22 cellular contexts compared by ENCODE assay signal in the genomic region with DNA sequence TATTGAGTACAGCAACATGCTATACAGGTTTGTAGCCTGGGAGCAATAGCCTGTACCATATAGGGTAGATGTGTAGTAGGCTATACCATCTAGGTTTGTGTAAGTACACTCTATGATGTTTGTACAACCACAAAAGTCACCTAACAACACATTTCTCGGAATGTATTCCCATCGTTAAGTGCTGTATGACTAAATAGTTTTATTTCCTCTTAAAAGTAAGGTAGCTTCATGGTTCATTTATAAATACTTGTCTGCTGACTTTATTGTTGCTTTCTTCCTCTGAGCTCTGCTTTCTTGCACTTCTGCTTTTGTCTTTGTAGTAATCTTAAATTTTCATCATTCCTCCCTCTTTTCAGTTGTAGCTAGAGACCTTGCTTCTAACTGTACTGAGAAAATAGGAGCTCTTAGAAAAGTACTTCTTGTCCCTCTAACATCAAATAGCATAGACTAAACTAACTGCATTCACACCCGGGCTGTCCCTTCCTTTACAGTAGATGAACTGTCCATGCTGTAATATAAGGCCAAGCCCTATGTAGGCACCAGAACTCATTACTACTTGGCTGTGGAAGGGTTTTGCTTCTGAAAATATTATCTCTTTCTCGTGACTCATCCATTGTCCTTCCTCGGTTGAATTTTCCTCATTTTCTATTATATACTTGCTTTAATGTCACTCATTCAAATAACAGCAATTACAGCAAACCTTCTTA. TPM values are rescaled to one million over a fixed set of nuclear protein-coding genes. Genes with fewer than 3 reads are reported as not detected.
DNase-seq lines count a peak whose midpoint lies in the region; ATAC-seq, FAIRE-seq and TF ChIP-seq lines count a peak whose summit lies in the region.
"Had no signal": no experiment of that assay in that cellular context is flagged by ENCODE, and none has a peak within 500 bp of the region (broad histone marks: within the 10 kb centered on the region; RNA-seq: fewer than 3 reads in every experiment).

No MANE protein-coding gene starts in this region.

- H3K9me3 Mint-ChIP-seq in activated T-cell treated with anti-CD3 and anti-CD28 coated beads, Interleukin-2, amount 50 U/mL, for 72 hours = peaks cover 0 to 2% of the 10 kb centered on the region in 2 donors
- H3K9me3 Mint-ChIP-seq in activated T-cell treated with anti-CD3 and anti-CD28 coated beads, Interleukin-2, amount 50 U/mL, for 4 hours = peaks cover 4% of the 10 kb centered on the region
- peaks cover 0 to 5% of the 10 kb centered on the region in 2 donors for H3K9me3 Mint-ChIP-seq in stimulated activated naive B cell treated with anti-CD40 and anti-IgM and Interleukin-4, amounts not matched to agents 10 μg/mL and 1 μg/mL and 100 μg/mL, for 72 hours
- H3K9me3 Mint-ChIP-seq in activated CD8-positive, alpha-beta T cell treated with anti-CD3 and anti-CD28 coated beads for 36 hours = no peaks in the 10 kb centered on the region

- DNase-seq in activated T-cell treated with anti-CD3 and anti-CD28 coated beads, Interleukin-2, amount 50 U/mL, for 72 hours = no peak
- no peak for DNase-seq in activated T-cell treated with anti-CD3 and anti-CD28 coated beads, Interleukin-2, amount 50 U/mL, for 4 hours
- DNase-seq in PC-3 = peak; percentile 36
- DNase-seq in stimulated activated naive B cell treated with anti-CD40 and anti-IgM and Interleukin-4, amounts not matched to agents 10 μg/mL and 1 μg/mL and 100 μg/mL, for 72 hours = no peak
- DNase-seq in activated CD8-positive, alpha-beta T cell treated with anti-CD3 and anti-CD28 coated beads for 36 hours = no peak
- DNase-seq in RCC 7860 (ENCODE audit: low spot score) = no peak
- DNase-seq in left ventricle myocardium inferior = no peak
- DNase-seq: C1 segment of cervical spinal cord, DND-41, GDM1, GOT3, NCI-H1092, NCI-H1694, NCI-H345, NCI-H69, PC-9 had no signal

- intact Hi-C loops in PC-3 (cut with micrococcal nuclease) = loop anchor here (1.0 kb wide), 1 partner anchor 93 kb away; no protein-coding TSS in a partner anchor
- intact Hi-C loops in activated CD8-positive, alpha-beta T cell treated with anti-CD3 and anti-CD28 coated beads for 36 hours (cut with micrococcal nuclease) = no loop called here
- intact Hi-C loops in left ventricle myocardium inferior (cut with micrococcal nuclease) = no loop called here

- H3K36me3 ChIP-seq in PC-3 (ENCODE audit: low read depth, low read length) (no peaks in the 10 kb centered on the region), left ventricle myocardium inferior (no peaks in the 10 kb centered on the region)
- H3K36me3 ChIP-seq: SJSA1 had no signal

- H3K27me3 Mint-ChIP-seq in activated T-cell treated with anti-CD3 and anti-CD28 coated beads, Interleukin-2, amount 50 U/mL, for 72 hours (ENCODE audit: low read depth) = no peaks in the 10 kb centered on the region
- H3K27me3 Mint-ChIP-seq in activated T-cell treated with anti-CD3 and anti-CD28 coated beads, Interleukin-2, amount 50 U/mL, for 4 hours (ENCODE audit: low read depth) = no peaks in the 10 kb centered on the region
- H3K27me3 Mint-ChIP-seq in stimulated activated naive B cell treated with anti-CD40 and anti-IgM and Interleukin-4, amounts not matched to agents 10 μg/mL and 1 μg/mL and 100 μg/mL, for 72 hours = no peaks in the 10 kb centered on the region
- no peaks in the 10 kb centered on the region for H3K27me3 Mint-ChIP-seq in activated CD8-positive, alpha-beta T cell treated with anti-CD3 and anti-CD28 coated beads for 36 hours

- H3K27ac ChIP-seq in PC-3 (ENCODE audit: low read length) (no peak overlapping the region), left ventricle myocardium inferior (replicated peaks) (no peak overlapping the region)
- H3K27ac ChIP-seq: KMS-11, PC-9, SJSA1 had no signal

- H3K4me3 ChIP-seq in PC-3 (ENCODE audit: low read length) = no peak overlapping the region
- no peak overlapping the region for H3K4me3 ChIP-seq in left ventricle myocardium inferior
- H3K4me3 ChIP-seq: PC-9, SJSA1 had no signal

- CTCF ChIA-PET in PC-3 (lab: Charles Lee) = interaction anchor here (0.5 to 0.6 kb wide), 2 partner anchors 65 to 93 kb away, joined by 3 to 8 read pairs; no protein-coding TSS in a partner anchor
- CTCF ChIA-PET in activated CD8-positive, alpha-beta T cell treated with anti-CD3 and anti-CD28 coated beads for 36 hours (lab: Charles Lee) = no interaction called here

- 0 out of 2 replicates have a peak, but pooled peaks cover 4% of the 10 kb centered on the region for H3K4me1 ChIP-seq in PC-3 (ENCODE audit: insufficient read depth, low read length)
- H3K4me1 ChIP-seq in left ventricle myocardium inferior = peaks cover 22% of the 10 kb centered on the region

- no peak overlapping the region for H2AFZ ChIP-seq in PC-3 (ENCODE audit: low read length)
- H2AFZ ChIP-seq: PC-9 had no signal

- H3K36me3 Mint-ChIP-seq in activated T-cell treated with anti-CD3 and anti-CD28 coated beads, Interleukin-2, amount 50 U/mL, for 72 hours (ENCODE audit: insufficient read depth in 2 of 2) = no peaks in the 10 kb centered on the region
- H3K36me3 Mint-ChIP-seq in activated T-cell treated with anti-CD3 and anti-CD28 coated beads, Interleukin-2, amount 50 U/mL, for 4 hours (ENCODE audit: insufficient read depth) = no peaks in the 10 kb centered on the region
- H3K36me3 Mint-ChIP-seq in stimulated activated naive B cell treated with anti-CD40 and anti-IgM and Interleukin-4, amounts not matched to agents 10 μg/mL and 1 μg/mL and 100 μg/mL, for 72 hours = no peaks in the 10 kb centered on the region
- no peaks in the 10 kb centered on the region for H3K36me3 Mint-ChIP-seq in activated CD8-positive, alpha-beta T cell treated with anti-CD3 and anti-CD28 coated beads for 36 hours (ENCODE audit: low read depth)

- TF ChIP-seq CTCF in PC-3 (conservative IDR thresholded peaks at IDR 0.05; ENCODE audit: low read depth, low read length) (no peak), left ventricle myocardium inferior (IDR thresholded peaks at IDR 0.05; ENCODE audit: borderline replicate concordance) (no peak)
- no peak for TF ChIP-seq CTCF in activated CD8-positive, alpha-beta T cell treated with anti-CD3 and anti-CD28 coated beads for 36 hours (IDR thresholded peaks at IDR 0.05)

- H3K9me3 ChIP-seq in PC-3 (ENCODE audit: low read length) = no peaks in the 10 kb centered on the region
- no peaks in the 10 kb centered on the region for H3K9me3 ChIP-seq in left ventricle myocardium inferior (replicated peaks)
- H3K9me3 ChIP-seq: SJSA1 had no signal

- POLR2A ChIA-PET in PC-3 (lab: Charles Lee; ENCODE audit: unreplicated experiment) = interaction anchor here (0.6 kb wide), 1 partner anchor 74 kb away, joined by 3 read pairs; no protein-coding TSS in a partner anchor
- POLR2A ChIA-PET in activated CD8-positive, alpha-beta T cell treated with anti-CD3 and anti-CD28 coated beads for 36 hours (lab: Charles Lee) = no interaction called here

- no peaks in the 10 kb centered on the region for H3K4me1 Mint-ChIP-seq in activated T-cell treated with anti-CD3 and anti-CD28 coated beads, Interleukin-2, amount 50 U/mL, for 72 hours (ENCODE audit: low read depth)
- no peaks in the 10 kb centered on the region for H3K4me1 Mint-ChIP-seq in activated T-cell treated with anti-CD3 and anti-CD28 coated beads, Interleukin-2, amount 50 U/mL, for 4 hours (ENCODE audit: low read depth)
- H3K4me1 Mint-ChIP-seq in stimulated activated naive B cell treated with anti-CD40 and anti-IgM and Interleukin-4, amounts not matched to agents 10 μg/mL and 1 μg/mL and 100 μg/mL, for 72 hours = peaks cover 14 to 64% of the 10 kb centered on the region in 2 donors
- H3K4me1 Mint-ChIP-seq in activated CD8-positive, alpha-beta T cell treated with anti-CD3 and anti-CD28 coated beads for 36 hours (ENCODE audit: low read depth) = no peaks in the 10 kb centered on the region

- no TSS peak for BruUV-seq in PC-3 (replicated peaks; lab: Mats Ljungman, UMichigan)

- H3K27ac Mint-ChIP-seq in activated T-cell treated with anti-CD3 and anti-CD28 coated beads, Interleukin-2, amount 50 U/mL, for 72 hours = peak overlapping the region; percentile 21
- H3K27ac Mint-ChIP-seq in stimulated activated naive B cell treated with anti-CD40 and anti-IgM and Interleukin-4, amounts not matched to agents 10 μg/mL and 1 μg/mL and 100 μg/mL, for 72 hours = peak overlapping the region; percentile 16
- no peak overlapping the region for H3K27ac Mint-ChIP-seq in activated CD8-positive, alpha-beta T cell treated with anti-CD3 and anti-CD28 coated beads for 36 hours

- no peak overlapping the region for H3K4me3 Mint-ChIP-seq in activated T-cell treated with anti-CD3 and anti-CD28 coated beads, Interleukin-2, amount 50 U/mL, for 72 hours
- H3K4me3 Mint-ChIP-seq in activated T-cell treated with anti-CD3 and anti-CD28 coated beads, Interleukin-2, amount 50 U/mL, for 4 hours = no peak overlapping the region
- H3K4me3 Mint-ChIP-seq in stimulated activated naive B cell treated with anti-CD40 and anti-IgM and Interleukin-4, amounts not matched to agents 10 μg/mL and 1 μg/mL and 100 μg/mL, for 72 hours = no peak overlapping the region
- H3K4me3 Mint-ChIP-seq in activated CD8-positive, alpha-beta T cell treated with anti-CD3 and anti-CD28 coated beads for 36 hours = no peak overlapping the region

- FAIRE-seq in RCC 7860 (lab: Jason Lieb, UNC) = no peak
- FAIRE-seq: A204.1, GM12892, HepG2 had no signal

- ATAC-seq in activated T-cell treated with anti-CD3 and anti-CD28 coated beads, Interleukin-2, amount 50 U/mL, for 72 hours (replicated peaks in 1 of 2) = no peak
- no peak for ATAC-seq in activated T-cell treated with anti-CD3 and anti-CD28 coated beads, Interleukin-2, amount 50 U/mL, for 4 hours
- ATAC-seq in PC-3 = peak; percentile 72
- peak; percentile 75 for ATAC-seq in esophagus mucosa
- peak; percentile 85 to 87 for ATAC-seq in stimulated activated naive B cell treated with anti-CD40 and anti-IgM and Interleukin-4, amounts not matched to agents 10 μg/mL and 1 μg/mL and 100 μg/mL, for 72 hours (replicated peaks)
- no peak for ATAC-seq in activated CD8-positive, alpha-beta T cell treated with anti-CD3 and anti-CD28 coated beads for 36 hours
- ATAC-seq: HepG2 had no signal

- no peaks in the 10 kb centered on the region for H3K79me2 ChIP-seq in PC-3 (ENCODE audit: low read length)

- H3K4me2 ChIP-seq in PC-3 (ENCODE audit: low read length) = no peak overlapping the region
- H3K4me2 ChIP-seq: PC-9 had no signal

- H3K9me2 ChIP-seq in PC-3 (replicated peaks; ENCODE audit: low read length) = no peaks in the 10 kb centered on the region; the same call in 1 of the 2 replicates

- no peaks in the 10 kb centered on the region for H3F3A ChIP-seq in PC-3 (ENCODE audit: low read length, unreplicated experiment)

- no peaks in the 10 kb centered on the region for H3K27me3 ChIP-seq in PC-3 (ENCODE audit: low read length)
- H3K27me3 ChIP-seq in left ventricle myocardium inferior (ENCODE audit: low read depth) = no peaks in the 10 kb centered on the region
- H3K27me3 ChIP-seq: SJSA1 had no signal

- H4K20me1 ChIP-seq in PC-3 (ENCODE audit: low read length) = no peaks in the 10 kb centered on the region

- H3K9ac ChIP-seq in PC-3 (ENCODE audit: low read length) = no peak overlapping the region
- H3K9ac ChIP-seq: KMS-11 had no signal

RNA-seq across cellular contexts. Expression of a gene that starts 55.4 kb away (rescaled TPM):
- total RNA-seq in activated T-cell treated with anti-CD3 and anti-CD28 coated beads, Interleukin-2, amount 50 U/mL, for 72 hours = 10 to 100 TPM; 22.2 to 27.1 TPM
- total RNA-seq in activated T-cell treated with anti-CD3 and anti-CD28 coated beads, Interleukin-2, amount 50 U/mL, for 4 hours = 10 to 100 TPM; 32.9 to 33.5 (median 33.1) TPM
- total RNA-seq in PC-3 (2014; rRNA removed) = 37.7 and 37.9 TPM in 2 replicates
- total RNA-seq in esophagus mucosa = 36.7 TPM
- total RNA-seq in activated CD8-positive, alpha-beta T cell treated with anti-CD3 and anti-CD28 coated beads for 36 hours = 10 to 100 TPM; 18.6 to 19.1 TPM
- total RNA-seq in left ventricle myocardium inferior = 46.2 TPM

Comparison
In these comparisons a context has a peak if more than half of its experiments do, and no peak if none do; other contexts are left out.
1. ATAC-seq: peak in PC-3 (single experiment), esophagus mucosa (single experiment) and stimulated activated naive B cell treated with anti-CD40 and anti-IgM and Interleukin-4, amounts not matched to agents 10 μg/mL and 1 μg/mL and 100 μg/mL, for 72 hours (2 of 2); none in activated T-cell treated with anti-CD3 and anti-CD28 coated beads, Interleukin-2, amount 50 U/mL, for 72 hours (0 of 2), activated T-cell treated with anti-CD3 and anti-CD28 coated beads, Interleukin-2, amount 50 U/mL, for 4 hours (0 of 2) and activated CD8-positive, alpha-beta T cell treated with anti-CD3 and anti-CD28 coated beads for 36 hours (single experiment).